Comparison of ENCODE assay signal across 1 cellular context in the genomic region with DNA sequence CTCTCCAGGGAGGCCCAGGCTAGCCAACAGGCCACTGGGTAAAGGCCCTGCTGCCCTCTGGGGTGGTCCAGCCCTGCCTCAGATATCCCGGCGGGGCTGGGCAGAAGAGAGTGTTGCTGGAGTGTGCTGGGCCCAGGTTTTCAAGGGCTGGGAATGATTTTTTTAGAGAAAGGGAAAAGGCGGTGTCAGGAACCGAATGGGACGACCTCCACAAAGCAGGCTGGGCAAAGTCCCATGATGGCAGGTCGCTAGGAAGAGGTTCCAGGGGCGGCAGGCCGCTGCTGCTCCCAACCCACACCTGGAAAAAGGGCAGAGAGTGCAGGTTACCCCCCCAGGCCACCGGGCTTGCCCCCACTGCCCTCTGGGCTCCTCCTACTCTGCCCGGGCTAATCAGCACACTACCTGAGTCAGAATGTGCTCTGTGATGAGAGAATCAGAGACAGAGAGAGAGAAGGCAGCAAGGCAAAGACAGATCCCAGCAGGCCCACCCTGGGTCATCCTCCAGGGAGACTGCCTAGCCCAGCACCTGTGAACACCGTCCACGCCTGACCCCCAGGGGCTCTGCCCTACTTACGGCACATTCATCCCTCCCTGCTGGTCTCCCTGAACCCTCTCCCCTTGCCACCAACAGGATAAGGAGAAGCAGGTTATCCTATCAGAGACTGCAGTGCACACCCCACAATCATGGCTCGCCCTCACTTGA.
TF ChIP-seq lines count a peak whose summit lies in the region.

No MANE protein-coding gene starts in this region.

TF ChIP-seq in HEK293, 187 proteins besides CTCF, POLR2A, EP300 and RAD21 (continued from another document):
- TF ChIP-seq ZSCAN18 (tag by site-specific recombination; IDR thresholded peaks at IDR 0.05) (no peak), FEZF1 (tag by site-specific recombination; IDR thresholded peaks at IDR 0.05) (no peak)
- TF ChIP-seq, protein P1, sequence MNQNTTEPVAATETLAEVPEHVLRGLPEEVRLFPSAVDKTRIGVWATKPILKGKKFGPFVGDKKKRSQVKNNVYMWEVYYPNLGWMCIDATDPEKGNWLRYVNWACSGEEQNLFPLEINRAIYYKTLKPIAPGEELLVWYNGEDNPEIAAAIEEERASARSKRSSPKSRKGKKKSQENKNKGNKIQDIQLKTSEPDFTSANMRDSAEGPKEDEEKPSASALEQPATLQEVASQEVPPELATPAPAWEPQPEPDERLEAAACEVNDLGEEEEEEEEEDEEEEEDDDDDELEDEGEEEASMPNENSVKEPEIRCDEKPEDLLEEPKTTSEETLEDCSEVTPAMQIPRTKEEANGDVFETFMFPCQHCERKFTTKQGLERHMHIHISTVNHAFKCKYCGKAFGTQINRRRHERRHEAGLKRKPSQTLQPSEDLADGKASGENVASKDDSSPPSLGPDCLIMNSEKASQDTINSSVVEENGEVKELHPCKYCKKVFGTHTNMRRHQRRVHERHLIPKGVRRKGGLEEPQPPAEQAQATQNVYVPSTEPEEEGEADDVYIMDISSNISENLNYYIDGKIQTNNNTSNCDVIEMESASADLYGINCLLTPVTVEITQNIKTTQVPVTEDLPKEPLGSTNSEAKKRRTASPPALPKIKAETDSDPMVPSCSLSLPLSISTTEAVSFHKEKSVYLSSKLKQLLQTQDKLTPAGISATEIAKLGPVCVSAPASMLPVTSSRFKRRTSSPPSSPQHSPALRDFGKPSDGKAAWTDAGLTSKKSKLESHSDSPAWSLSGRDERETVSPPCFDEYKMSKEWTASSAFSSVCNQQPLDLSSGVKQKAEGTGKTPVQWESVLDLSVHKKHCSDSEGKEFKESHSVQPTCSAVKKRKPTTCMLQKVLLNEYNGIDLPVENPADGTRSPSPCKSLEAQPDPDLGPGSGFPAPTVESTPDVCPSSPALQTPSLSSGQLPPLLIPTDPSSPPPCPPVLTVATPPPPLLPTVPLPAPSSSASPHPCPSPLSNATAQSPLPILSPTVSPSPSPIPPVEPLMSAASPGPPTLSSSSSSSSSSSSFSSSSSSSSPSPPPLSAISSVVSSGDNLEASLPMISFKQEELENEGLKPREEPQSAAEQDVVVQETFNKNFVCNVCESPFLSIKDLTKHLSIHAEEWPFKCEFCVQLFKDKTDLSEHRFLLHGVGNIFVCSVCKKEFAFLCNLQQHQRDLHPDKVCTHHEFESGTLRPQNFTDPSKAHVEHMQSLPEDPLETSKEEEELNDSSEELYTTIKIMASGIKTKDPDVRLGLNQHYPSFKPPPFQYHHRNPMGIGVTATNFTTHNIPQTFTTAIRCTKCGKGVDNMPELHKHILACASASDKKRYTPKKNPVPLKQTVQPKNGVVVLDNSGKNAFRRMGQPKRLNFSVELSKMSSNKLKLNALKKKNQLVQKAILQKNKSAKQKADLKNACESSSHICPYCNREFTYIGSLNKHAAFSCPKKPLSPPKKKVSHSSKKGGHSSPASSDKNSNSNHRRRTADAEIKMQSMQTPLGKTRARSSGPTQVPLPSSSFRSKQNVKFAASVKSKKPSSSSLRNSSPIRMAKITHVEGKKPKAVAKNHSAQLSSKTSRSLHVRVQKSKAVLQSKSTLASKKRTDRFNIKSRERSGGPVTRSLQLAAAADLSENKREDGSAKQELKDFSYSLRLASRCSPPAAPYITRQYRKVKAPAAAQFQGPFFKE (tag by site-specific recombination; IDR thresholded peaks at IDR 0.05; ENCODE audit: borderline replicate concordance), result no peak
